ENCODE assay signal across 8 cellular contexts in the genomic region with DNA sequence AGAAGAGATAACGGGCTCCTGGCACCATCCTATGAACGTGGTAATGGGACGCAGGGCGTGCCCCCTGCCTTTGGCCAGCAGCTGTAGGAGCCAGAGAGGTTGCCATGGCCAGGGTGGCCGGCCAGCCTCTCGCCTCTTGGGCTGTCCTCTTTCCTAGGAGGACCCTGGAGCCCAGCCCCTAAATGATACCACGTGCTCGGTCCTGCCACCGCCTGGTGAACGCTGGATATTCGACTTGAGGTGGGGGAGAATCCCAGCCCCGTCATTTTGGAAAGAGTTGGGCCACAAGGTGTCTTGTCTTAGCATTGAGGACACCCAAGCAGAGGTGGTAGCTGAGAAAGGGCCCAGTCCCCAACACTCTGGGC. TPM values are rescaled to one million over a fixed set of nuclear protein-coding genes. Genes with fewer than 3 reads are reported as not detected.
DNase-seq lines count a peak whose midpoint lies in the region; ATAC-seq and TF ChIP-seq lines count a peak whose summit lies in the region.

No MANE protein-coding gene starts in this region.

- H3K27me3 Mint-ChIP-seq in endothelial cell (ENCODE audit: unreplicated experiment), result peaks cover 25% of the 10 kb centered on the region
- H3K27me3 Mint-ChIP-seq in natural killer cell treated with Interleukin-12 subunit alpha and Interleukin-12 subunit beta and Interleukin-15 and Interleukin-18, amount 100 ng/mL, for 72 hours, result peaks cover 40 to 52% of the 10 kb centered on the region in 2 donors

- no peaks in the 10 kb centered on the region for H3F3A ChIP-seq in SU-DHL-6 (ENCODE audit: insufficient read depth)

- H3K36me3 Mint-ChIP-seq in endothelial cell (ENCODE audit: low read depth, unreplicated experiment), result peaks cover 10% of the 10 kb centered on the region
- peaks cover 5% of the 10 kb centered on the region for H3K36me3 Mint-ChIP-seq in natural killer cell treated with Interleukin-12 subunit alpha and Interleukin-12 subunit beta and Interleukin-15 and Interleukin-18, amount 100 ng/mL, for 72 hours

- no peaks in the 10 kb centered on the region for H3K79me2 ChIP-seq in SU-DHL-6 (ENCODE audit: insufficient read depth, low read length)

- DNase-seq in NCI-H1694 treated with DMSO at 0.1 percent for 48 hours (lab: John Stamatoyannopoulos, UW) (peak; percentile 43), NCI-H1694 (lab: John Stamatoyannopoulos, UW) (no peak), endothelial cell (ENCODE audit: low spot score) (peak; percentile 12), NCI-H146 treated with DMSO at 0.1 percent for 48 hours (lab: John Stamatoyannopoulos, UW; ENCODE audit: unreplicated experiment) (no peak), NCI-H128 (lab: John Stamatoyannopoulos, UW; ENCODE audit: unreplicated experiment) (no peak)
- DNase-seq in natural killer cell treated with Interleukin-12 subunit alpha and Interleukin-12 subunit beta and Interleukin-15 and Interleukin-18, amount 100 ng/mL, for 72 hours (ENCODE audit: low spot score), result no peak

- no peaks in the 10 kb centered on the region for H4K20me1 ChIP-seq in SU-DHL-6 (ENCODE audit: low read depth, low read length)

- H3K9me3 ChIP-seq in SU-DHL-6 (ENCODE audit: insufficient read depth, low read length), result no peaks in the 10 kb centered on the region

- H3K4me3 ChIP-seq in SU-DHL-6 (ENCODE audit: insufficient read depth, low read length, poor library complexity, severe bottlenecking), result peak overlapping the region; percentile 47

- no peak overlapping the region for H3K27ac Mint-ChIP-seq in endothelial cell (ENCODE audit: unreplicated experiment)
- H3K27ac Mint-ChIP-seq in natural killer cell treated with Interleukin-12 subunit alpha and Interleukin-12 subunit beta and Interleukin-15 and Interleukin-18, amount 100 ng/mL, for 72 hours, result no peak overlapping the region

- no peaks in the 10 kb centered on the region for H3K36me3 ChIP-seq in SU-DHL-6 (ENCODE audit: low read length)

- ATAC-seq in HG02852 (IDR thresholded peaks at IDR 0.05; ENCODE audit: unreplicated experiment), result peak; percentile 15
- ATAC-seq in natural killer cell treated with Interleukin-12 subunit alpha and Interleukin-12 subunit beta and Interleukin-15 and Interleukin-18, amount 100 ng/mL, for 72 hours, result peak; percentile 2 to 36

- no peaks in the 10 kb centered on the region for H3K9me3 Mint-ChIP-seq in endothelial cell (ENCODE audit: unreplicated experiment)
- no peaks in the 10 kb centered on the region for H3K9me3 Mint-ChIP-seq in natural killer cell treated with Interleukin-12 subunit alpha and Interleukin-12 subunit beta and Interleukin-15 and Interleukin-18, amount 100 ng/mL, for 72 hours

- H3K9ac ChIP-seq in SU-DHL-6 (ENCODE audit: low read length), result peak overlapping the region; percentile 30

- H2AFZ ChIP-seq in SU-DHL-6 (ENCODE audit: low read depth, low read length, severe bottlenecking), result peak overlapping the region; percentile 69

- H3K27ac ChIP-seq in SU-DHL-6 (ENCODE audit: low read depth, low read length), result no peak overlapping the region

- H3K4me1 Mint-ChIP-seq in endothelial cell (ENCODE audit: unreplicated experiment), result peaks cover 13% of the 10 kb centered on the region
- H3K4me1 Mint-ChIP-seq in natural killer cell treated with Interleukin-12 subunit alpha and Interleukin-12 subunit beta and Interleukin-15 and Interleukin-18, amount 100 ng/mL, for 72 hours (ENCODE audit: low read depth in 2 of 2), result peaks cover 7 to 16% of the 10 kb centered on the region in 2 donors

- peak overlapping the region; percentile 56 for H3K4me3 Mint-ChIP-seq in endothelial cell (ENCODE audit: unreplicated experiment)
- H3K4me3 Mint-ChIP-seq in natural killer cell treated with Interleukin-12 subunit alpha and Interleukin-12 subunit beta and Interleukin-15 and Interleukin-18, amount 100 ng/mL, for 72 hours, result peak overlapping the region; percentile 43

- no peaks in the 10 kb centered on the region for H3K27me3 ChIP-seq in SU-DHL-6 (ENCODE audit: low read length)

- no peaks in the 10 kb centered on the region for H3K9me2 ChIP-seq in SU-DHL-6 (replicated peaks; ENCODE audit: insufficient read depth, low read length)

- peak overlapping the region; percentile 61 for H3K4me2 ChIP-seq in SU-DHL-6 (ENCODE audit: low read depth, low read length, poor library complexity, severe bottlenecking)

- TF ChIP-seq CTCF in SU-DHL-6 (IDR thresholded peaks at IDR 0.05; ENCODE audit: insufficient read depth, low read length, poor library complexity, severe bottlenecking), result no peak
- TF ChIP-seq CTCF in endothelial cell (IDR thresholded peaks at IDR 0.05; ENCODE audit: unreplicated experiment), result no peak

RNA-seq across cellular contexts. Expression of a gene that starts 0.4 kb away (rescaled TPM):
- total RNA-seq in endothelial cell (ENCODE audit: unreplicated experiment), result not detected
- total RNA-seq in natural killer cell treated with Interleukin-12 subunit alpha and Interleukin-12 subunit beta and Interleukin-15 and Interleukin-18, amount 100 ng/mL, for 72 hours, result not detected

Comparison
In these comparisons a context has a peak if more than half of its experiments do, and no peak if none do; other contexts are left out.
1. DNase-seq: peak in NCI-H1694 treated with DMSO at 0.1 percent for 48 hours (single experiment) and endothelial cell (single experiment); none in NCI-H1694 (single experiment), natural killer cell treated with Interleukin-12 subunit alpha and Interleukin-12 subunit beta and Interleukin-15 and Interleukin-18, amount 100 ng/mL, for 72 hours (single experiment), NCI-H146 treated with DMSO at 0.1 percent for 48 hours (single experiment) and NCI-H128 (single experiment).